Comparison of ENCODE assay signal across 7 cellular contexts in the genomic region with DNA sequence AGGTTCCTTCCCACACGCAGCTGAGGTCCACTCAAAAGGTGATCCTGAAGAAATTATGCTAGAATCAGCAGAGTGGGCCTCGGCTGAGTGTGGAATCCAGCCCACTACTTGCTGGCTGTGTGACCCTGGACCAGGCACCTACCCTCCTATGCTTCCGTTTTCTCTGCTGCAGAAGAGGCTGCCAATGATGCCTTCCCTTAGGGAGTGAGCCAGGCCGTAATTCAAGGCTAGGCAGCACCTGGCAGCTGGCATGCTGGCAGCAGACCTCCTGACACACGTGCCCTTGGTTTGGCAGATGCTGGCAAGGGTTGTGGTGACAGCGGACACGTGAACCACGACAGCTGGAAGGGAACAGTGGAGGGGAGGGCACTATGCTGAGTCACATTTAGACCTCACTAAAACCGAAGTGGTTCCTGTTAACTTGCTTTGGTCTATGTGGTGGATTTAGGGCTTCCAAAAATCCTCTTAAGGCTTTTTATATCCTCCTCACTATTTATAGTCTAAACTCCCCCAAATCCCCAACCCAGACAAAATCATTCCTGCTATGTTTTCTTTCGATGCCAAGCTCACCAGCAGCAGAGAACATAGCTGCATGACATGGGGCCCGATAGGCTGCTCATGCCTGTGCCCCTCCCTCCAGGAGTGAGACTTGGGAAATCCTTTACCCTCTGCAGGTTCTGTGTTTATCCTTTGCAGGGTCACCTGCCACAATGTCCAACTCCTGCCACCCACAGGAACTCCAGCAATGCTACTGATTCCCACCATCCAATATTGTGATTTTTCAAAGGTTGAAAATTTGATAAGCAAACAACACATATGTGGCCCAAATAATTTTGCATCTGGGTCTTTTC. TPM values are rescaled to one million over a fixed set of nuclear protein-coding genes. Genes with fewer than 3 reads are reported as not detected.
DNase-seq lines count a peak whose midpoint lies in the region; ATAC-seq and TF ChIP-seq lines count a peak whose summit lies in the region.

No MANE protein-coding gene starts in this region.

- peak; percentile 68 for DNase-seq in NCI-H524 treated with DMSO at 0.1 percent for 48 hours (lab: John Stamatoyannopoulos, UW)
- peak; percentile 77 for DNase-seq in left ventricle myocardium inferior
- no peak for DNase-seq in activated CD4-positive, CD25-positive, alpha-beta regulatory T cell treated with anti-CD3 and anti-CD28 coated beads, Interleukin-2, amount 50 U/mL, for 72 hours
- no peak for DNase-seq in EL

- intact Hi-C loops in left ventricle myocardium inferior (cut with micrococcal nuclease), result no loop called here

- no peaks in the 10 kb centered on the region for H3K9me3 ChIP-seq in left ventricle myocardium inferior (replicated peaks)

- peak overlapping the region; percentile 84 for H3K27ac ChIP-seq in left ventricle myocardium inferior (replicated peaks)

- no peaks in the 10 kb centered on the region for H3K36me3 ChIP-seq in left ventricle myocardium inferior

- H3K4me3 ChIP-seq in left ventricle myocardium inferior, result no peak overlapping the region

- H3K27me3 ChIP-seq in left ventricle myocardium inferior (ENCODE audit: low read depth), result peaks cover 17% of the 10 kb centered on the region

- ATAC-seq in GM18867 (IDR thresholded peaks at IDR 0.05; ENCODE audit: unreplicated experiment), result peak; percentile 47
- ATAC-seq in HG02798 (IDR thresholded peaks at IDR 0.05; ENCODE audit: poor library complexity, unreplicated experiment), result peak; percentile 39
- no peak for ATAC-seq in HG03025 (IDR thresholded peaks at IDR 0.05; ENCODE audit: low FRiP score, unreplicated experiment)

- peaks cover 60% of the 10 kb centered on the region for H3K4me1 ChIP-seq in left ventricle myocardium inferior

- TF ChIP-seq CTCF in left ventricle myocardium inferior (IDR thresholded peaks at IDR 0.05; ENCODE audit: borderline replicate concordance), result no peak

RNA-seq across cellular contexts. Expression of gene PCSK6, which starts 10.6 kb away (rescaled TPM):
- total RNA-seq in left ventricle myocardium inferior, result 28.6 TPM

Comparison
In these comparisons a context has a peak if more than half of its experiments do, and no peak if none do; other contexts are left out.
1. DNase-seq: peak in NCI-H524 treated with DMSO at 0.1 percent for 48 hours (single experiment) and left ventricle myocardium inferior (single experiment); none in activated CD4-positive, CD25-positive, alpha-beta regulatory T cell treated with anti-CD3 and anti-CD28 coated beads, Interleukin-2, amount 50 U/mL, for 72 hours (single experiment) and EL (single experiment).